23 cellular contexts compared by ENCODE assay signal in the genomic region with DNA sequence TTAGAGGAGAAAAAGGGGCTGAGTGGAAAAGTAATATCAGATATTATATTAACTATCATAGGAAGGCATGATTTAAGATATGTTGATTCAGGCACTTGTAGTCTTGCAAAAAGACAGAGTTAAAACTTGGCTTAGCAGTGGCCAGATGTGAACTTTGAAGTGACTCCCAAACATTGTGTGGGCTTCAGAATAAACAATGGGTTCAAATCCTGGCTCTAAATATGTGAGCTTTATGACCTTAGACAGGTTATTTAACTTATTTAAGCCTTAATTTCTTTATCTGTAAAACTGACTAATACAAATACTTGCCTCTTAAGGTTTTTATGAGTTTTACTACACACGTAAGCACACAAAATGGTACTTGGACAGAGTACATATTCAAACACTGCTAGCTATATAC.
"Had no signal": no experiment of that assay in that cellular context is flagged by ENCODE, and none has a peak within 500 bp of the region (broad histone marks: within the 10 kb centered on the region; RNA-seq: fewer than 3 reads in every experiment).

No MANE protein-coding gene starts in this region.

- DNase-seq: Kasumi-1, MG63, NCI-H1092 treated with DMSO at 0.1 percent for 48 hours, NCI-H1436, NCI-H187, NCI-H2029, NCI-H2081 treated with DMSO at 0.1 percent for 48 hours, NCI-H2171, NCI-H226, NCI-H446, NCI-H510A, NCI-H524 treated with DMSO at 0.1 percent for 48 hours, NCI-H69, NCI-H774, SHP77 treated with DMSO at 0.1 percent for 48 hours, SJCRH30, T-helper 1 cell had no signal

- H3K36me3 ChIP-seq: MG63, SJCRH30 had no signal

- H3K27ac ChIP-seq: KMS-11, RWPE1, SJCRH30 had no signal

- FAIRE-seq: HepG2, K562 had no signal

- H3K27me3 ChIP-seq: MG63, SJCRH30 had no signal

- H3K4me3 ChIP-seq: K562, MG63, SJCRH30 had no signal

- ATAC-seq: HepG2, K562, Panc1, SK-N-SH treated with all-trans-retinoic acid at 6 μM for 48 hours had no signal
